In genomic region chr14:104421401-104421821, GRCh38 we compare ENCODE assay signal across 1 cellular context.
TF ChIP-seq lines count a peak whose summit lies in the region.

No MANE protein-coding gene starts in this region.

TF ChIP-seq in H1, 55 proteins besides CTCF, POLR2A, EP300 and RAD21 (continued from another document):
- TF ChIP-seq JUND (IDR thresholded peaks at IDR 0.05; ENCODE audit: low read length): no peak
- no peak for TF ChIP-seq EZH2 (IDR thresholded peaks at IDR 0.05; ENCODE audit: low read depth, low read length, severe bottlenecking)
- TF ChIP-seq CHD2 (IDR thresholded peaks at IDR 0.05; ENCODE audit: low read length): no peak
- TF ChIP-seq, protein P1, sequence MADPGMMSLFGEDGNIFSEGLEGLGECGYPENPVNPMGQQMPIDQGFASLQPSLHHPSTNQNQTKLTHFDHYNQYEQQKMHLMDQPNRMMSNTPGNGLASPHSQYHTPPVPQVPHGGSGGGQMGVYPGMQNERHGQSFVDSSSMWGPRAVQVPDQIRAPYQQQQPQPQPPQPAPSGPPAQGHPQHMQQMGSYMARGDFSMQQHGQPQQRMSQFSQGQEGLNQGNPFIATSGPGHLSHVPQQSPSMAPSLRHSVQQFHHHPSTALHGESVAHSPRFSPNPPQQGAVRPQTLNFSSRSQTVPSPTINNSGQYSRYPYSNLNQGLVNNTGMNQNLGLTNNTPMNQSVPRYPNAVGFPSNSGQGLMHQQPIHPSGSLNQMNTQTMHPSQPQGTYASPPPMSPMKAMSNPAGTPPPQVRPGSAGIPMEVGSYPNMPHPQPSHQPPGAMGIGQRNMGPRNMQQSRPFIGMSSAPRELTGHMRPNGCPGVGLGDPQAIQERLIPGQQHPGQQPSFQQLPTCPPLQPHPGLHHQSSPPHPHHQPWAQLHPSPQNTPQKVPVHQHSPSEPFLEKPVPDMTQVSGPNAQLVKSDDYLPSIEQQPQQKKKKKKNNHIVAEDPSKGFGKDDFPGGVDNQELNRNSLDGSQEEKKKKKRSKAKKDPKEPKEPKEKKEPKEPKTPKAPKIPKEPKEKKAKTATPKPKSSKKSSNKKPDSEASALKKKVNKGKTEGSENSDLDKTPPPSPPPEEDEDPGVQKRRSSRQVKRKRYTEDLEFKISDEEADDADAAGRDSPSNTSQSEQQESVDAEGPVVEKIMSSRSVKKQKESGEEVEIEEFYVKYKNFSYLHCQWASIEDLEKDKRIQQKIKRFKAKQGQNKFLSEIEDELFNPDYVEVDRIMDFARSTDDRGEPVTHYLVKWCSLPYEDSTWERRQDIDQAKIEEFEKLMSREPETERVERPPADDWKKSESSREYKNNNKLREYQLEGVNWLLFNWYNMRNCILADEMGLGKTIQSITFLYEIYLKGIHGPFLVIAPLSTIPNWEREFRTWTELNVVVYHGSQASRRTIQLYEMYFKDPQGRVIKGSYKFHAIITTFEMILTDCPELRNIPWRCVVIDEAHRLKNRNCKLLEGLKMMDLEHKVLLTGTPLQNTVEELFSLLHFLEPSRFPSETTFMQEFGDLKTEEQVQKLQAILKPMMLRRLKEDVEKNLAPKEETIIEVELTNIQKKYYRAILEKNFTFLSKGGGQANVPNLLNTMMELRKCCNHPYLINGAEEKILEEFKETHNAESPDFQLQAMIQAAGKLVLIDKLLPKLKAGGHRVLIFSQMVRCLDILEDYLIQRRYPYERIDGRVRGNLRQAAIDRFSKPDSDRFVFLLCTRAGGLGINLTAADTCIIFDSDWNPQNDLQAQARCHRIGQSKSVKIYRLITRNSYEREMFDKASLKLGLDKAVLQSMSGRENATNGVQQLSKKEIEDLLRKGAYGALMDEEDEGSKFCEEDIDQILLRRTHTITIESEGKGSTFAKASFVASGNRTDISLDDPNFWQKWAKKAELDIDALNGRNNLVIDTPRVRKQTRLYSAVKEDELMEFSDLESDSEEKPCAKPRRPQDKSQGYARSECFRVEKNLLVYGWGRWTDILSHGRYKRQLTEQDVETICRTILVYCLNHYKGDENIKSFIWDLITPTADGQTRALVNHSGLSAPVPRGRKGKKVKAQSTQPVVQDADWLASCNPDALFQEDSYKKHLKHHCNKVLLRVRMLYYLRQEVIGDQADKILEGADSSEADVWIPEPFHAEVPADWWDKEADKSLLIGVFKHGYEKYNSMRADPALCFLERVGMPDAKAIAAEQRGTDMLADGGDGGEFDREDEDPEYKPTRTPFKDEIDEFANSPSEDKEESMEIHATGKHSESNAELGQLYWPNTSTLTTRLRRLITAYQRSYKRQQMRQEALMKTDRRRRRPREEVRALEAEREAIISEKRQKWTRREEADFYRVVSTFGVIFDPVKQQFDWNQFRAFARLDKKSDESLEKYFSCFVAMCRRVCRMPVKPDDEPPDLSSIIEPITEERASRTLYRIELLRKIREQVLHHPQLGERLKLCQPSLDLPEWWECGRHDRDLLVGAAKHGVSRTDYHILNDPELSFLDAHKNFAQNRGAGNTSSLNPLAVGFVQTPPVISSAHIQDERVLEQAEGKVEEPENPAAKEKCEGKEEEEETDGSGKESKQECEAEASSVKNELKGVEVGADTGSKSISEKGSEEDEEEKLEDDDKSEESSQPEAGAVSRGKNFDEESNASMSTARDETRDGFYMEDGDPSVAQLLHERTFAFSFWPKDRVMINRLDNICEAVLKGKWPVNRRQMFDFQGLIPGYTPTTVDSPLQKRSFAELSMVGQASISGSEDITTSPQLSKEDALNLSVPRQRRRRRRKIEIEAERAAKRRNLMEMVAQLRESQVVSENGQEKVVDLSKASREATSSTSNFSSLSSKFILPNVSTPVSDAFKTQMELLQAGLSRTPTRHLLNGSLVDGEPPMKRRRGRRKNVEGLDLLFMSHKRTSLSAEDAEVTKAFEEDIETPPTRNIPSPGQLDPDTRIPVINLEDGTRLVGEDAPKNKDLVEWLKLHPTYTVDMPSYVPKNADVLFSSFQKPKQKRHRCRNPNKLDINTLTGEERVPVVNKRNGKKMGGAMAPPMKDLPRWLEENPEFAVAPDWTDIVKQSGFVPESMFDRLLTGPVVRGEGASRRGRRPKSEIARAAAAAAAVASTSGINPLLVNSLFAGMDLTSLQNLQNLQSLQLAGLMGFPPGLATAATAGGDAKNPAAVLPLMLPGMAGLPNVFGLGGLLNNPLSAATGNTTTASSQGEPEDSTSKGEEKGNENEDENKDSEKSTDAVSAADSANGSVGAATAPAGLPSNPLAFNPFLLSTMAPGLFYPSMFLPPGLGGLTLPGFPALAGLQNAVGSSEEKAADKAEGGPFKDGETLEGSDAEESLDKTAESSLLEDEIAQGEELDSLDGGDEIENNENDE (IDR thresholded peaks at IDR 0.05; ENCODE audit: insufficient replicate concordance, low read length): no peak
- no peak for TF ChIP-seq TBP (IDR thresholded peaks at IDR 0.05; ENCODE audit: low read depth, low read length)
- no peak for TF ChIP-seq ZNF274 (IDR thresholded peaks at IDR 0.05; ENCODE audit: borderline replicate concordance, extremely low read depth, low read length)
- no peak for TF ChIP-seq CEBPB (IDR thresholded peaks at IDR 0.05; ENCODE audit: low read depth, low read length)
- TF ChIP-seq SP2 (IDR thresholded peaks at IDR 0.05; ENCODE audit: low read length): no peak
TF ChIP-seq in H1: peak in this region for 0.
